In the genomic region with DNA sequence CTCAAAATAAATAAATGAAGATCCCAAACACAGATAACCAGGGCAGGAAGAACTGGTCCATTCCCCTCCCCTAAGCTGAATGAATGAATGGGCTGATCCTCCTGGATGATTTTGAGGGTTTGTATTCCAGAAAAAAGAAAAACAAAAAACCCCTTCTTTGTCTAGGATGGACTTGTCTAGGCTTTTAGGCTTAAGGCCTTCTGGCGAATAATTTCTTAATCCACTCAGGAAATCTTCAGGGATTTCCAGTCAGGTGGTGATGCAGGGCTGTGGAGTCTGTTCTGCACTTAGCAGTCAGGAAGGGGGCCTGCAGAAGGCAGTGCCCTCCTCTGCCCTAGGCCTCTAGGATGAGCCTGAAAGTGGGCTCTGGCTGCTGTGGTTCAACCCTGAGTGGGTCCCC, we compare ENCODE assay signal across 15 cellular contexts.
DNase-seq lines count a peak whose midpoint lies in the region; TF ChIP-seq lines count a peak whose summit lies in the region.
"Had no signal": no experiment of that assay in that cellular context is flagged by ENCODE, and none has a peak within 500 bp of the region (broad histone marks: within the 10 kb centered on the region; RNA-seq: fewer than 3 reads in every experiment).

No MANE protein-coding gene starts in this region.

- H3K27ac ChIP-seq in BLaER1 treated with 17β-estradiol and CSF1 and Interleukin-3, amounts not matched to agents 10 nM and 100 nM: no peak overlapping the region
- peak overlapping the region; percentile 48 for H3K27ac ChIP-seq in caudate nucleus (ENCODE audit: low read depth, low read length)

- peaks cover 0 to 11% (median 3%) of the 10 kb centered on the region in 11 experiments; a peak in 8 of 22 replicates for H3K9me3 ChIP-seq in BLaER1 treated with 17β-estradiol and CSF1 and Interleukin-3, amounts not matched to agents 10 nM and 100 nM (replicated peaks in 1 of 11)

- H3K4me2 ChIP-seq in BLaER1 treated with 17β-estradiol and CSF1 and Interleukin-3, amounts not matched to agents 10 nM and 100 nM: peak overlapping the region in 7 of 11 experiments; percentile 2 to 64 (median 47); a peak in 6 of 22 replicates
- H3K4me2 ChIP-seq: A549 had no signal

- H3K36me3 ChIP-seq in BLaER1 treated with 17β-estradiol and CSF1 and Interleukin-3, amounts not matched to agents 10 nM and 100 nM: no peaks in the 10 kb centered on the region

- H3K27me3 ChIP-seq in BLaER1 treated with 17β-estradiol and CSF1 and Interleukin-3, amounts not matched to agents 10 nM and 100 nM: no peaks in the 10 kb centered on the region

- 0 out of 22 replicates have a peak, but pooled peaks cover 0 to 12% (median 0%) of the 10 kb centered on the region in 11 experiments for H4K20me1 ChIP-seq in BLaER1 treated with 17β-estradiol and CSF1 and Interleukin-3, amounts not matched to agents 10 nM and 100 nM

- DNase-seq in NCI-H524 treated with DMSO at 0.1 percent for 48 hours (lab: John Stamatoyannopoulos, UW) (peak; percentile 84), caudate nucleus (lab: John Stamatoyannopoulos, UW) (no peak), retinal pigment epithelial cell (ENCODE audit: low read depth) (peak; percentile 75), CD1c-positive myeloid dendritic cell (ENCODE audit: extremely low spot score) (no peak), NCI-H1048 (lab: John Stamatoyannopoulos, UW) (no peak)
- DNase-seq in activated T-cell treated with anti-CD3 and anti-CD28 coated beads, Interleukin-2, amount 50 U/mL, for 48 hours: no peak
- DNase-seq: DMS153, HFFc6, Kasumi-1, MM.1S, NCI-H1105, NCI-H1694, NCI-H748 treated with DMSO at 0.1 percent for 48 hours had no signal

- no peak for TF ChIP-seq CTCF in retinal pigment epithelial cell (conservative IDR thresholded peaks at IDR 0.05; ENCODE audit: low read depth, low read length)

- H3K4me1 ChIP-seq in BLaER1 treated with 17β-estradiol and CSF1 and Interleukin-3, amounts not matched to agents 10 nM and 100 nM: peaks cover 31 to 63% (median 52%) of the 10 kb centered on the region in 10 experiments

- H3K4me3 ChIP-seq in BLaER1 treated with 17β-estradiol and CSF1 and Interleukin-3, amounts not matched to agents 10 nM and 100 nM: no peak overlapping the region
- H3K4me3 ChIP-seq in retinal pigment epithelial cell (ENCODE audit: low read length): no peak overlapping the region
- H3K4me3 ChIP-seq: A549 had no signal

- H3K9ac ChIP-seq in BLaER1 treated with 17β-estradiol and CSF1 and Interleukin-3, amounts not matched to agents 10 nM and 100 nM: no peak overlapping the region

Comparison
In these comparisons a context has a peak if more than half of its experiments do, and no peak if none do; other contexts are left out.
1. DNase-seq: peak in NCI-H524 treated with DMSO at 0.1 percent for 48 hours (single experiment) and retinal pigment epithelial cell (single experiment); none in caudate nucleus (0 of 61), CD1c-positive myeloid dendritic cell (single experiment), NCI-H1048 (single experiment) and activated T-cell treated with anti-CD3 and anti-CD28 coated beads, Interleukin-2, amount 50 U/mL, for 48 hours (0 of 2).